Comparison of ENCODE assay signal across 32 cellular contexts in genomic region chr4:146943691-146944375, GRCh38. TPM values are rescaled to one million over a fixed set of nuclear protein-coding genes. Genes with fewer than 3 reads are reported as not detected.
DNase-seq lines count a peak whose midpoint lies in the region; ATAC-seq and TF ChIP-seq lines count a peak whose summit lies in the region.
"Had no signal": no experiment of that assay in that cellular context is flagged by ENCODE, and none has a peak within 500 bp of the region (broad histone marks: within the 10 kb centered on the region; RNA-seq: fewer than 3 reads in every experiment).

No MANE protein-coding gene starts in this region.

- no peak overlapping the region for H3K27ac Mint-ChIP-seq in activated naive CD4-positive, alpha-beta T cell treated with anti-CD3 and anti-CD28 coated beads, Interleukin-2, amount 10 ng/mL, durations not matched to agents 7 days and 5 days
- H3K27ac Mint-ChIP-seq: activated CD4-positive, alpha-beta T cell treated with anti-CD3 and anti-CD28 coated beads, Interleukin-2, amount 10 ng/mL, durations not matched to agents 7 days and 5 days; memory B cell; neural progenitor cell; T-cell had no signal

- H3K79me2 ChIP-seq in HCT116 (ENCODE audit: insufficient read depth, low read length) = no peaks in the 10 kb centered on the region

- H2AFZ ChIP-seq in HCT116 (ENCODE audit: low read depth, low read length, poor library complexity, severe bottlenecking) = no peak overlapping the region
- H2AFZ ChIP-seq: GM23248, neural progenitor cell had no signal

- no peaks in the 10 kb centered on the region for H3K9me2 ChIP-seq in HCT116 (ENCODE audit: insufficient read depth)

- H3K27me3 Mint-ChIP-seq in activated naive CD4-positive, alpha-beta T cell treated with anti-CD3 and anti-CD28 coated beads, Interleukin-2, amount 10 ng/mL, durations not matched to agents 7 days and 5 days = peaks cover 27% of the 10 kb centered on the region

- RAD21 ChIA-PET in HCT116 (lab: Charles Lee; ENCODE audit: low non-redundant PET in 1 of 2, low total read pairs in 2 of 2, uncharacterized antibody in 2 of 2, unreplicated experiment in 2 of 2) = no interaction called here

- no peaks in the 10 kb centered on the region for H3K36me3 Mint-ChIP-seq in activated naive CD4-positive, alpha-beta T cell treated with anti-CD3 and anti-CD28 coated beads, Interleukin-2, amount 10 ng/mL, durations not matched to agents 7 days and 5 days
- H3K36me3 Mint-ChIP-seq: memory B cell, neural progenitor cell, T-cell had no signal

- H3K4me3 ChIP-seq in HCT116 (replicated peaks in 1 of 2; ENCODE audit: low read depth in 1 of 2, low read length in 2 of 2) (no peak overlapping the region), ascending aorta (no peak overlapping the region)
- H3K4me3 ChIP-seq: body of pancreas, GM23248, neural progenitor cell, right atrium auricular region, SJSA1, suprapubic skin had no signal

- H3K27ac ChIP-seq in HCT116 (ENCODE audit: low read depth, low read length) (no peak overlapping the region), ascending aorta (no peak overlapping the region)
- H3K27ac ChIP-seq: body of pancreas, GM23248, neural progenitor cell, right atrium auricular region, RWPE1, SJSA1, suprapubic skin had no signal

- H3K4me2 ChIP-seq in HCT116 (ENCODE audit: low read length) = no peak overlapping the region
- H3K4me2 ChIP-seq: neural progenitor cell had no signal

- H3K9me3 ChIP-seq in HCT116 (ENCODE audit: control insufficient read depth in 1 of 2, insufficient read depth in 1 of 2, low read depth in 1 of 2, low read length in 2 of 2) (no peaks in the 10 kb centered on the region), ascending aorta (no peaks in the 10 kb centered on the region)
- H3K9me3 ChIP-seq: right atrium auricular region, SJSA1, suprapubic skin had no signal

- POLR2A ChIA-PET in HCT116 (lab: Charles Lee) = no interaction called here

- ATAC-seq in HCT116 = no peak
- ATAC-seq: body of pancreas, left lobe of liver, T-cell had no signal

- no peak for TF ChIP-seq CTCF in HCT116 (IDR thresholded peaks at IDR 0.05 in 2 of 3, conservative IDR thresholded peaks at IDR 0.05 in 1 of 3; ENCODE audit: borderline replicate concordance in 1 of 3, insufficient read depth in 1 of 3, low read depth in 2 of 3, low read length in 2 of 3)
- TF ChIP-seq CTCF in ascending aorta (IDR thresholded peaks at IDR 0.05) = no peak

- no peak for TF ChIP-seq POLR2A in HCT116 (IDR thresholded peaks at IDR 0.05; ENCODE audit: borderline replicate concordance, extremely low read depth, insufficient read depth, insufficient read length)

- H3K27me3 ChIP-seq in HCT116 (ENCODE audit: insufficient read depth, low read length) = peaks cover 60% of the 10 kb centered on the region
- H3K27me3 ChIP-seq in ascending aorta = no peaks in the 10 kb centered on the region
- H3K27me3 ChIP-seq: body of pancreas, right atrium auricular region had no signal

- CTCF ChIA-PET in HCT116 (lab: Charles Lee) = interaction anchor here (0.6 kb wide), 1 partner anchor 1007 kb away, joined by 4 read pairs; no protein-coding TSS in a partner anchor
- CTCF ChIA-PET in activated naive CD4-positive, alpha-beta T cell treated with anti-CD3 and anti-CD28 coated beads, Interleukin-2, amount 10 ng/mL, durations not matched to agents 7 days and 5 days (lab: Charles Lee) = no interaction called here

- no peak overlapping the region for H3K9ac ChIP-seq in HCT116 (ENCODE audit: low read length)
- H3K9ac ChIP-seq: GM23248, neural progenitor cell had no signal

- no TSS peak for BruUV-seq in HCT116 (replicated peaks; lab: Mats Ljungman, UMichigan)

- H3K4me1 ChIP-seq in HCT116 (ENCODE audit: control insufficient read depth in 1 of 2, insufficient read depth in 2 of 2, low read length in 2 of 2) = peaks cover 0 to 8% of the 10 kb centered on the region in 2 experiments; a peak in 1 of 4 replicates
- H3K4me1 ChIP-seq in ascending aorta = peaks cover 4 to 12% of the 10 kb centered on the region in 2 donors

- DNase-seq in AG08395 (ENCODE audit: low spot score) (peak; percentile 14), HCT116 (ENCODE audit: low read depth, low spot score) (no peak), astrocyte of the hippocampus (ENCODE audit: low read depth, low spot score) (peak; percentile 2), iPS-NIHi7 (ENCODE audit: extremely low spot score) (peak; percentile 12), NCI-H526 (lab: John Stamatoyannopoulos, UW) (no peak), anterior cingulate cortex (lab: John Stamatoyannopoulos, UW) (no peak), ascending aorta (ENCODE audit: low spot score in 2 of 2) (no peak)
- DNase-seq in activated naive CD4-positive, alpha-beta T cell treated with anti-CD3 and anti-CD28 coated beads, Interleukin-2, amount 10 ng/mL, durations not matched to agents 7 days and 5 days = no peak
- DNase-seq: activated CD4-positive, alpha-beta T cell treated with anti-CD3 and anti-CD28 coated beads, Interleukin-2, amount 10 ng/mL, durations not matched to agents 7 days and 5 days; activated gamma-delta T cell treated with Interleukin-2 at 50 U/mL for 16 hours; body of pancreas; DND-41; GM23248; Karpas-422; MV-4-11; NCI-H1436; NCI-H2107; NCI-H446; NCI-H82; stimulated activated CD4-positive, alpha-beta T cell treated with anti-CD3 and anti-CD28 coated beads, Interleukin-1b, Interleukin-23, amount 100 ng/mL, for 48 hours; stimulated activated naive CD4-positive, alpha-beta T cell treated with Interleukin-2 at 50 U/mL for 16 hours; T-cell had no signal

- H3K4me3 Mint-ChIP-seq in activated naive CD4-positive, alpha-beta T cell treated with anti-CD3 and anti-CD28 coated beads, Interleukin-2, amount 10 ng/mL, durations not matched to agents 7 days and 5 days = no peak overlapping the region
- H3K4me3 Mint-ChIP-seq: activated CD4-positive, alpha-beta T cell treated with anti-CD3 and anti-CD28 coated beads, Interleukin-2, amount 10 ng/mL, durations not matched to agents 7 days and 5 days; memory B cell; neural progenitor cell had no signal

- intact Hi-C loops in HCT116 (cut with micrococcal nuclease) (loop anchor here (1.0 kb wide), 1 partner anchor 25 kb away; no protein-coding TSS in a partner anchor), ascending aorta (cut with DNase I) (loop anchor here (10.0 kb wide), 1 partner anchor 161 kb away; no protein-coding TSS in a partner anchor)

- no peaks in the 10 kb centered on the region for H3K9me3 Mint-ChIP-seq in activated naive CD4-positive, alpha-beta T cell treated with anti-CD3 and anti-CD28 coated beads, Interleukin-2, amount 10 ng/mL, durations not matched to agents 7 days and 5 days
- H3K9me3 Mint-ChIP-seq: activated CD4-positive, alpha-beta T cell treated with anti-CD3 and anti-CD28 coated beads, Interleukin-2, amount 10 ng/mL, durations not matched to agents 7 days and 5 days; neural progenitor cell; T-cell had no signal

- no peak for TF ChIP-seq RAD21 in HCT116 (IDR thresholded peaks at IDR 0.05; ENCODE audit: low read depth)

- H3K4me1 Mint-ChIP-seq in activated naive CD4-positive, alpha-beta T cell treated with anti-CD3 and anti-CD28 coated beads, Interleukin-2, amount 10 ng/mL, durations not matched to agents 7 days and 5 days = peaks cover 21% of the 10 kb centered on the region

- H4K20me1 ChIP-seq in HCT116 (ENCODE audit: insufficient read depth) = no peaks in the 10 kb centered on the region

- no peaks in the 10 kb centered on the region for H3K36me3 ChIP-seq in HCT116 (ENCODE audit: control insufficient read depth in 1 of 2, insufficient read depth in 2 of 2, low read length in 2 of 2)
- H3K36me3 ChIP-seq in ascending aorta = no peaks in the 10 kb centered on the region
- H3K36me3 ChIP-seq: neural progenitor cell, right atrium auricular region, SJSA1, suprapubic skin had no signal

TF ChIP-seq in HCT116, 20 proteins besides CTCF, POLR2A, EP300 and RAD21:
- peak; percentile 9 for TF ChIP-seq TCF7L2 (IDR thresholded peaks at IDR 0.05; ENCODE audit: borderline replicate concordance, extremely low read depth, insufficient read depth, insufficient read length)
- TF ChIP-seq CBX3 (IDR thresholded peaks at IDR 0.05; ENCODE audit: low read depth) = no peak

RNA-seq across cellular contexts. Expression of gene TTC29, which starts 1.8 kb away (rescaled TPM):
- total RNA-seq in HCT116 (2021; ENCODE audit: unreplicated experiment) (not detected), ascending aorta (not detected)
- 0.03 TPM in 1 of 2 replicates, not detected in the other for polyA plus RNA-seq in HCT116 (2012)
- total RNA-seq: A172; activated CD4-positive, alpha-beta T cell treated with anti-CD3 and anti-CD28 coated beads, Interleukin-2, amount 10 ng/mL, durations not matched to agents 7 days and 5 days; activated CD8-positive, alpha-beta memory T cell treated with anti-CD3 and anti-CD28 coated beads for 36 hours; body of pancreas; GM23248; left lobe of liver; OCI-LY7; SJSA1; suprapubic skin; T-cell had no signal
- polyA plus RNA-seq: GM23248 had no signal

Comparison
In these comparisons a context has a peak if more than half of its experiments do, and no peak if none do; other contexts are left out.
1. DNase-seq: peak in AG08395 (single experiment), astrocyte of the hippocampus (single experiment) and iPS-NIHi7 (single experiment); none in HCT116 (single experiment), NCI-H526 (0 of 2), activated naive CD4-positive, alpha-beta T cell treated with anti-CD3 and anti-CD28 coated beads, Interleukin-2, amount 10 ng/mL, durations not matched to agents 7 days and 5 days (single experiment), anterior cingulate cortex (0 of 58) and ascending aorta (0 of 2).